Comparison of ENCODE assay signal across 21 cellular contexts in the genomic region with DNA sequence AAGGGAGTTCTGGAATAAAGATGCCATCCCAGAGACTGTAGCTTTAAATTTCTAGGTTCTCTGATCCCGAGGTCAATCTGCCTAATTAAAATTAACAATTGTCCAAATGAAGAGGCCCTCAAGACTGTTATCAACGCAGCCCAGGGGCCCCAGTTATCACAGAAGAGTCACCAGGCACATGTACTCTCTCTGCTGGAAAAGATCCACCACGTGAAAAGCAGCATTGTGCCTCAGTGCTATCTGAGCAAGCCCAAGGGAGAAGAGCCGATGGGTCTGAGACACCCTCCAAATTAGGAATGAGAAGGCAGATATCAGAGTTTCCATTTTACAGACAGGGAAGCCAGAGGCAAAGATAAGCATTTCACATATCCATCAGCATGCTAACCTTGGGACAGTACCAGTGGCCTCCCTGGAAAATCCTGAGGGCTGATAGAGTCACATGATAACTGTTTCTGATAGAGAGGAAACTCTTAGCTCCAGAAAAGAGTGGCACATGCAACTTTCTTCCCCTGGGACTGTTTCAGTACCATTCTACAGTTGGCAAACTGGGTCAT. TPM values are rescaled to one million over a fixed set of nuclear protein-coding genes. Genes with fewer than 3 reads are reported as not detected.
DNase-seq lines count a peak whose midpoint lies in the region; ATAC-seq and TF ChIP-seq lines count a peak whose summit lies in the region.
"Had no signal": no experiment of that assay in that cellular context is flagged by ENCODE, and none has a peak within 500 bp of the region (broad histone marks: within the 10 kb centered on the region; RNA-seq: fewer than 3 reads in every experiment).

No MANE protein-coding gene starts in this region.

- DNase-seq in heart right ventricle (no peak), left ventricle myocardium superior (no peak), coronary artery (ENCODE audit: low spot score) (no peak), osteoblast (ENCODE audit: insufficient read length, low spot score, missing footprints) (no peak), uterus (no peak), left lung (no peak), globus pallidus (ENCODE audit: low spot score) (no peak), islet precursor cell (no peak)
- DNase-seq: activated CD4-positive, alpha-beta T cell treated with anti-CD3 and anti-CD28 coated beads for 1 hour; activated CD8-positive, alpha-beta memory T cell treated with anti-CD3 and anti-CD28 coated beads, Interleukin-2, amount 10 ng/mL, durations not matched to agents 7 days and 5 days; activated effector memory CD4-positive, alpha-beta T cell treated with Interleukin-2 at 50 U/mL for 16 hours; foreskin fibroblast; GDM1; Karpas-422; NCI-H1105; NCI-H2107; NCI-H510A treated with DMSO at 0.1 percent for 48 hours; nucleus accumbens; SHP77 treated with DMSO at 0.1 percent for 48 hours; stimulated activated CD4-positive, alpha-beta T cell treated with anti-CD3 and anti-CD28 coated beads, Interleukin-2, amount 100 ng/mL, for 48 hours; T-helper 9 cell had no signal

- H3K27ac ChIP-seq in heart right ventricle: peak overlapping the region in 7 of 10 donors; percentile 48 to 83 (median 70)
- peak overlapping the region; percentile 84 to 89 for H3K27ac ChIP-seq in coronary artery
- peak overlapping the region; percentile 95 for H3K27ac ChIP-seq in osteoblast (ENCODE audit: low read depth, low read length)
- H3K27ac ChIP-seq in uterus: peak overlapping the region; percentile 47 to 91
- no peak overlapping the region for H3K27ac ChIP-seq in left lung

- no peak overlapping the region for H3K4me3 ChIP-seq in heart right ventricle
- H3K4me3 ChIP-seq in coronary artery: no peak overlapping the region
- H3K4me3 ChIP-seq in osteoblast (ENCODE audit: insufficient read depth, low read length): no peak overlapping the region
- no peak overlapping the region for H3K4me3 ChIP-seq in uterus
- H3K4me3 ChIP-seq in left lung: no peak overlapping the region

- peaks cover 67% of the 10 kb centered on the region for H3K79me2 ChIP-seq in osteoblast (ENCODE audit: insufficient read depth, low read length)

- H3K4me2 ChIP-seq in osteoblast (ENCODE audit: insufficient read depth, low read length): no peak overlapping the region

- TF ChIP-seq CTCF in heart right ventricle (IDR thresholded peaks at IDR 0.05): no peak
- TF ChIP-seq CTCF in coronary artery (IDR thresholded peaks at IDR 0.05): no peak
- TF ChIP-seq CTCF in osteoblast (IDR thresholded peaks at IDR 0.05; ENCODE audit: extremely low read depth, low read depth, low read length): no peak
- no peak for TF ChIP-seq CTCF in uterus (IDR thresholded peaks at IDR 0.05)
- no peak for TF ChIP-seq CTCF in left lung (IDR thresholded peaks at IDR 0.05)

- peaks cover 0 to 31% (median 0%) of the 10 kb centered on the region in 9 donors for H3K36me3 ChIP-seq in heart right ventricle
- H3K36me3 ChIP-seq in osteoblast (ENCODE audit: insufficient read depth, low read length): peaks cover 19% of the 10 kb centered on the region
- no peaks in the 10 kb centered on the region for H3K36me3 ChIP-seq in uterus
- H3K36me3 ChIP-seq in left lung: no peaks in the 10 kb centered on the region

- intact Hi-C loops in heart right ventricle (cut with DNase I) (loop anchor here in 4 of 10 donors (10.0 kb wide), 3 partner anchors 47 to 57 kb away; a partner anchor contains a TSS), left ventricle myocardium superior (cut with micrococcal nuclease) (no loop called here), uterus (cut with DNase I; ENCODE audit: low total_unique reads) (no loop called here), left lung (cut with DNase I) (no loop called here)

- peaks cover 31 to 88% (median 80%) of the 10 kb centered on the region in 9 donors for H3K4me1 ChIP-seq in heart right ventricle
- peaks cover 61% of the 10 kb centered on the region for H3K4me1 ChIP-seq in osteoblast (ENCODE audit: insufficient read depth, low read length)
- H3K4me1 ChIP-seq in uterus: peaks cover 20 to 22% of the 10 kb centered on the region in 2 donors
- peaks cover 9 to 58% of the 10 kb centered on the region in 2 donors for H3K4me1 ChIP-seq in left lung

- ATAC-seq in heart right ventricle: no peak
- no peak for ATAC-seq in left ventricle myocardium superior
- ATAC-seq in left lung: no peak
- ATAC-seq: activated CD8-positive, alpha-beta memory T cell treated with anti-CD3 and anti-CD28 coated beads, Interleukin-2, amount 10 ng/mL, durations not matched to agents 7 days and 5 days had no signal

- TF ChIP-seq POLR2A in uterus (IDR thresholded peaks at IDR 0.05): no peak

- H2AFZ ChIP-seq in osteoblast (ENCODE audit: low read length): no peak overlapping the region

- no peaks in the 10 kb centered on the region for H3K27me3 ChIP-seq in heart right ventricle
- no peaks in the 10 kb centered on the region for H3K27me3 ChIP-seq in osteoblast (ENCODE audit: insufficient read depth, low read length)
- no peaks in the 10 kb centered on the region for H3K27me3 ChIP-seq in uterus
- no peaks in the 10 kb centered on the region for H3K27me3 ChIP-seq in left lung

- H3K9me3 ChIP-seq in heart right ventricle (no peaks in the 10 kb centered on the region), osteoblast (ENCODE audit: low read depth, low read length) (no peaks in the 10 kb centered on the region), uterus (no peaks in the 10 kb centered on the region), left lung (no peaks in the 10 kb centered on the region)

- H4K20me1 ChIP-seq in osteoblast (ENCODE audit: insufficient read depth, low read length): no peaks in the 10 kb centered on the region

- whole genome bisulfite sequencing in heart right ventricle, 2 donors: 45 to 53% methylated on average over 4 of the region's 4 CpGs

RNA-seq across cellular contexts. Expression of a gene that starts 55.5 kb away (rescaled TPM):
- total RNA-seq in heart right ventricle (100 to 1,000 TPM in 6 of 10 donors, 10 to 100 TPM in 4; 72.2 to 154 (median 108) TPM), left ventricle myocardium superior (109 TPM), osteoblast (400 and 433 TPM in 2 replicates), uterus (100 to 1,000 TPM in 2 of 4 donors, 10 to 100 TPM in 2; 28.7 to 106 (median 71.6) TPM), left lung (100 to 1,000 TPM in 1 of 2 donors, 10 to 100 TPM in 1; 94.0 to 142 TPM)
- 100 to 1,000 TPM in 1 of 2 donors, 10 to 100 TPM in 1; 18.5 to 145 TPM for polyA plus RNA-seq in heart right ventricle

Comparison
In these comparisons a context has a peak if more than half of its experiments do, and no peak if none do; other contexts are left out.
1. H3K27ac ChIP-seq: peak in heart right ventricle (7 of 10), coronary artery (2 of 2), osteoblast (single experiment) and uterus (2 of 2); none in left lung (0 of 2).